Comparison of ENCODE assay signal across 28 cellular contexts in the genomic region with DNA sequence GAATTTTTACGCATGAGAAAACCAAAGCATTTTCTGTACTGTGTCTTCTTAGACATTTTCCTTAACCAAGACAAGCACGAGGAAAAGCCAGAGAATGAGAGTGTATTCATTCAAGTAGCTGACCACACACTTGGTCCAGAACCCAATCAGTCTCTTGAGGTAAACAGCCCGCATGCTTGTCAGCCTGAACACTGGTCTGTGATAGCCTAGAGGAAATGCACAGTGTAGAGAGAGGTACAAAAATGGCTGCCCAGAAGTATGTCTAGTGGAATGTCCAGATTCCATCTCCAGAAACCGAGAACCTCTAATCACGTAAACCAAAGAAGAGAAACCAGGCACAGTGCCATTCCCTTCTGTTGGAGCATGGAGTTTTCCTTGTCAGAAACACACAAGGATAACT.
DNase-seq lines count a peak whose midpoint lies in the region; ATAC-seq, FAIRE-seq and TF ChIP-seq lines count a peak whose summit lies in the region.
"Had no signal": no experiment of that assay in that cellular context is flagged by ENCODE, and none has a peak within 500 bp of the region (broad histone marks: within the 10 kb centered on the region; RNA-seq: fewer than 3 reads in every experiment).

No MANE protein-coding gene starts in this region.

- H3K36me3 ChIP-seq in HepG2 (replicated peaks in 1 of 2; ENCODE audit: control insufficient read depth in 1 of 2, insufficient read depth in 2 of 2, low read length in 2 of 2) = no peaks in the 10 kb centered on the region
- no peaks in the 10 kb centered on the region for H3K36me3 ChIP-seq in right lobe of liver
- no peaks in the 10 kb centered on the region for H3K36me3 ChIP-seq in smooth muscle cell (ENCODE audit: low read depth)

- H3K9me3 ChIP-seq in HepG2 (ENCODE audit: low read length) = no peaks in the 10 kb centered on the region
- no peaks in the 10 kb centered on the region for H3K9me3 ChIP-seq in right lobe of liver
- H3K9me3 ChIP-seq in smooth muscle cell (replicated peaks; ENCODE audit: low read depth) = no peaks in the 10 kb centered on the region

- H3K4me3 ChIP-seq in HepG2 (replicated peaks in 1 of 3; ENCODE audit: insufficient read depth in 1 of 3, low read depth in 2 of 3, low read length in 3 of 3) = no peak overlapping the region
- no peak overlapping the region for H3K4me3 ChIP-seq in right lobe of liver
- no peak overlapping the region for H3K4me3 ChIP-seq in smooth muscle cell
- H3K4me3 ChIP-seq: K562 had no signal

- TF ChIP-seq POLR2A in HepG2 (IDR thresholded peaks at IDR 0.05; ENCODE audit: insufficient read depth in 1 of 2, low read depth in 2 of 2, low read length in 2 of 2) (no peak), right lobe of liver (IDR thresholded peaks at IDR 0.05) (no peak)

- H3K4me2 ChIP-seq in HepG2 (ENCODE audit: low read depth, low read length) (no peak overlapping the region), smooth muscle cell (no peak overlapping the region)

- H3K79me2 ChIP-seq in HepG2 (ENCODE audit: insufficient read depth, low read length) (no peaks in the 10 kb centered on the region), smooth muscle cell (ENCODE audit: low read depth) (no peaks in the 10 kb centered on the region)

- H3K4me1 ChIP-seq in HepG2 (ENCODE audit: insufficient read depth, low read length) = peaks cover 8% of the 10 kb centered on the region
- H3K4me1 ChIP-seq in right lobe of liver = no peaks in the 10 kb centered on the region
- no peaks in the 10 kb centered on the region for H3K4me1 ChIP-seq in smooth muscle cell (ENCODE audit: low read depth)

- H3K9ac ChIP-seq in HepG2 (ENCODE audit: insufficient read depth, low read depth, low read length) (no peak overlapping the region), smooth muscle cell (ENCODE audit: low read depth) (no peak overlapping the region)

- POLR2A ChIA-PET in HepG2 (lab: Yijun Ruan, JAX) = no interaction called here

- no peak for TF ChIP-seq CTCF in HepG2 (CRISPR knock-in tag; IDR thresholded peaks at IDR 0.05)
- no peak for TF ChIP-seq CTCF in right lobe of liver (IDR thresholded peaks at IDR 0.05)
- TF ChIP-seq CTCF in smooth muscle cell (IDR thresholded peaks at IDR 0.05; ENCODE audit: borderline replicate concordance, insufficient read depth, poor library complexity, severe bottlenecking) = no peak

- no peak for ATAC-seq in HepG2
- ATAC-seq in right lobe of liver = no peak
- ATAC-seq in HG03175 (IDR thresholded peaks at IDR 0.05; ENCODE audit: unreplicated experiment) = no peak
- no peak for ATAC-seq in GM18870 (IDR thresholded peaks at IDR 0.05; ENCODE audit: unreplicated experiment)
- ATAC-seq in GM19463 (IDR thresholded peaks at IDR 0.05; ENCODE audit: unreplicated experiment) = no peak
- ATAC-seq: K562, PC-3 had no signal

- CTCF ChIA-PET in HepG2 (lab: Yijun Ruan, JAX; ENCODE audit: low intra/inter-chr PET ratio, low total read pairs) = no interaction called here

- DNase-seq in HepG2 (ENCODE audit: low spot score) = no peak
- no peak for DNase-seq in right lobe of liver
- peak; percentile 35 for DNase-seq in amniotic epithelial cell (ENCODE audit: low read depth)
- peak; percentile 55 for DNase-seq in islet precursor cell
- no peak for DNase-seq in smooth muscle cell (lab: John Stamatoyannopoulos, UW; ENCODE audit: unreplicated experiment)
- DNase-seq: 8988T, ACHN, DMS53, HCEC 1CT, Kasumi-1, MV-4-11, NCI-H1105, NCI-H146, NCI-H2029, NCI-H446, NCI-H524 treated with DMSO at 0.1 percent for 48 hours, NCI-H774, PC-3, Right ventricle myocardium superior, RPMI8226 had no signal

- no peaks in the 10 kb centered on the region for H4K20me1 ChIP-seq in HepG2 (ENCODE audit: insufficient read depth, low read length)
- H4K20me1 ChIP-seq in smooth muscle cell (ENCODE audit: low read depth) = no peaks in the 10 kb centered on the region

- no peaks in the 10 kb centered on the region for H3F3A ChIP-seq in smooth muscle cell (ENCODE audit: low read depth)

- H3K27me3 ChIP-seq in HepG2 (ENCODE audit: control insufficient read depth in 1 of 2, insufficient read depth in 2 of 2, low read length in 2 of 2) (0 out of 5 replicates have a peak, but pooled peaks cover 0 to 2% of the 10 kb centered on the region in 2 experiments), right lobe of liver (no peaks in the 10 kb centered on the region), smooth muscle cell (ENCODE audit: low read depth) (no peaks in the 10 kb centered on the region)

- H3K27ac ChIP-seq in HepG2 (ENCODE audit: extremely low read length, insufficient read depth, low read length) (no peak overlapping the region), right lobe of liver (no peak overlapping the region), smooth muscle cell (ENCODE audit: low read depth) (no peak overlapping the region)
- H3K27ac ChIP-seq: HL-60 had no signal

- BruUV-seq in HepG2 (replicated peaks; lab: Mats Ljungman, UMichigan) = no TSS peak

- 49% methylated on average over 5 of the region's 5 CpGs for WGBS in HepG2 (ENCODE audit: low lambda C conversion rate)
- WGBS in right lobe of liver (ENCODE audit: insufficient coverage, low coverage, low lambda C conversion rate, missing lambda C conversion rate) = 82% methylated on average over 5 of the region's 5 CpGs
- 61% methylated on average over 5 of the region's 5 CpGs for WGBS in smooth muscle cell (ENCODE audit: low lambda C conversion rate)

- H2AFZ ChIP-seq in HepG2 (ENCODE audit: low read length) (peak overlapping the region; percentile 27), smooth muscle cell (ENCODE audit: low read depth) (peak overlapping the region; percentile 74)

- intact Hi-C loops in HepG2 (cut with micrococcal nuclease; ENCODE audit: unreplicated experiment) = no loop called here
- intact Hi-C loops in right lobe of liver (cut with DNase I) = no loop called here

- no peak for TF ChIP-seq RAD21 in HepG2 (CRISPR knock-in tag; IDR thresholded peaks at IDR 0.05)

- TF ChIP-seq EP300 in HepG2 (IDR thresholded peaks at IDR 0.05; ENCODE audit: low read depth in 2 of 2, low read length in 2 of 2) (no peak), HepG2 (CRISPR knock-in tag; IDR thresholded peaks at IDR 0.05; ENCODE audit: borderline replicate concordance) (no peak)

- in situ Hi-C loops in HepG2 (cut with HindIII; ENCODE audit: extremely low pct_ligation_motif_present, low pct_unique_long_range_greater_than_20kb) = no loop called here

- FAIRE-seq in HepG2 (lab: Jason Lieb, UNC) = no peak
- FAIRE-seq: D721Med, G401.6, H1, K562 had no signal

TF ChIP-seq in HepG2, 621 proteins besides CTCF, POLR2A, EP300 and RAD21:
- TF ChIP-seq SYNCRIP (IDR thresholded peaks at IDR 0.05; ENCODE audit: insufficient read depth, low read depth, low read length) (no peak), ZNF143 (CRISPR knock-in tag; IDR thresholded peaks at IDR 0.05) (no peak), ZNF326 (CRISPR knock-in tag; IDR thresholded peaks at IDR 0.05; ENCODE audit: borderline replicate concordance) (no peak)

Comparison
In these comparisons a context has a peak if more than half of its experiments do, and no peak if none do; other contexts are left out.
1. DNase-seq: peak in amniotic epithelial cell (single experiment) and islet precursor cell (single experiment); none in HepG2 (single experiment), right lobe of liver (0 of 3) and smooth muscle cell (single experiment).